Comparison of ENCODE assay signal across 8 cellular contexts in genomic region chr10:33509231-33509871, GRCh38.
DNase-seq lines count a peak whose midpoint lies in the region; ATAC-seq and TF ChIP-seq lines count a peak whose summit lies in the region.

No MANE protein-coding gene starts in this region.

- TF ChIP-seq CTCF in HCT116 (IDR thresholded peaks at IDR 0.05 in 2 of 3, conservative IDR thresholded peaks at IDR 0.05 in 1 of 3; ENCODE audit: borderline replicate concordance in 1 of 3, insufficient read depth in 1 of 3, low read depth in 2 of 3, low read length in 2 of 3), result no peak

- no peaks in the 10 kb centered on the region for H3K9me2 ChIP-seq in HCT116 (ENCODE audit: insufficient read depth)

- peak overlapping the region; percentile 89 for H2AFZ ChIP-seq in HCT116 (ENCODE audit: low read depth, low read length, poor library complexity, severe bottlenecking)

- H3K9me3 ChIP-seq in HCT116 (ENCODE audit: control insufficient read depth in 1 of 2, insufficient read depth in 1 of 2, low read depth in 1 of 2, low read length in 2 of 2) (no peaks in the 10 kb centered on the region), iPS-18a (ENCODE audit: control insufficient read depth, low read depth, low read length) (no peaks in the 10 kb centered on the region)

- H3K79me2 ChIP-seq in HCT116 (ENCODE audit: insufficient read depth, low read length), result no peaks in the 10 kb centered on the region

- peaks cover 4% of the 10 kb centered on the region for H3K27me3 Mint-ChIP-seq in activated CD8-positive, alpha-beta memory T cell treated with anti-CD3 and anti-CD28 coated beads, Interleukin-2, amount 10 ng/mL, durations not matched to agents 7 days and 5 days
- peaks cover 18% of the 10 kb centered on the region for H3K27me3 Mint-ChIP-seq in activated CD4-positive, alpha-beta memory T cell treated with anti-CD3 and anti-CD28 coated beads for 36 hours
- no peaks in the 10 kb centered on the region for H3K27me3 Mint-ChIP-seq in stimulated activated naive B cell treated with anti-CD40 and anti-IgM and Interleukin-4, amounts not matched to agents 10 μg/mL and 1 μg/mL and 100 μg/mL, for 72 hours

- TF ChIP-seq POLR2A in HCT116 (IDR thresholded peaks at IDR 0.05; ENCODE audit: borderline replicate concordance, extremely low read depth, insufficient read depth, insufficient read length), result no peak

- H3K4me2 ChIP-seq in HCT116 (ENCODE audit: low read length), result peak overlapping the region; percentile 72

- no peak overlapping the region for H3K27ac Mint-ChIP-seq in activated CD8-positive, alpha-beta memory T cell treated with anti-CD3 and anti-CD28 coated beads, Interleukin-2, amount 10 ng/mL, durations not matched to agents 7 days and 5 days
- H3K27ac Mint-ChIP-seq in activated CD4-positive, alpha-beta memory T cell treated with anti-CD3 and anti-CD28 coated beads for 36 hours, result no peak overlapping the region
- H3K27ac Mint-ChIP-seq in stimulated activated naive B cell treated with anti-CD40 and anti-IgM and Interleukin-4, amounts not matched to agents 10 μg/mL and 1 μg/mL and 100 μg/mL, for 72 hours, result no peak overlapping the region

- no peaks in the 10 kb centered on the region for H4K20me1 ChIP-seq in HCT116 (ENCODE audit: insufficient read depth)

- TF ChIP-seq RAD21 in HCT116 (IDR thresholded peaks at IDR 0.05; ENCODE audit: low read depth), result no peak

- no peak overlapping the region for H3K4me3 Mint-ChIP-seq in activated CD8-positive, alpha-beta memory T cell treated with anti-CD3 and anti-CD28 coated beads, Interleukin-2, amount 10 ng/mL, durations not matched to agents 7 days and 5 days
- H3K4me3 Mint-ChIP-seq in activated CD4-positive, alpha-beta memory T cell treated with anti-CD3 and anti-CD28 coated beads for 36 hours, result no peak overlapping the region
- H3K4me3 Mint-ChIP-seq in stimulated activated naive B cell treated with anti-CD40 and anti-IgM and Interleukin-4, amounts not matched to agents 10 μg/mL and 1 μg/mL and 100 μg/mL, for 72 hours, result no peak overlapping the region

- RAD21 ChIA-PET in HCT116 (lab: Charles Lee; ENCODE audit: low non-redundant PET in 1 of 2, low total read pairs in 2 of 2, uncharacterized antibody in 2 of 2, unreplicated experiment in 2 of 2), result no interaction called here

- H3K27me3 ChIP-seq in HCT116 (ENCODE audit: insufficient read depth, low read length), result no peaks in the 10 kb centered on the region
- H3K27me3 ChIP-seq in iPS-18a (ENCODE audit: control insufficient read depth, insufficient read depth, low read length), result no peaks in the 10 kb centered on the region

- intact Hi-C loops in HCT116 (cut with micrococcal nuclease), result no loop called here
- intact Hi-C loops in activated CD4-positive, alpha-beta memory T cell treated with anti-CD3 and anti-CD28 coated beads for 36 hours (cut with micrococcal nuclease), result loop anchor here (5.0 to 10.0 kb wide), 5 partner anchors 142 to 1195 kb away; partner anchors contain the start of gene NRP1

- no peaks in the 10 kb centered on the region for H3K36me3 Mint-ChIP-seq in activated CD8-positive, alpha-beta memory T cell treated with anti-CD3 and anti-CD28 coated beads, Interleukin-2, amount 10 ng/mL, durations not matched to agents 7 days and 5 days
- H3K36me3 Mint-ChIP-seq in activated CD4-positive, alpha-beta memory T cell treated with anti-CD3 and anti-CD28 coated beads for 36 hours, result no peaks in the 10 kb centered on the region
- no peaks in the 10 kb centered on the region for H3K36me3 Mint-ChIP-seq in stimulated activated naive B cell treated with anti-CD40 and anti-IgM and Interleukin-4, amounts not matched to agents 10 μg/mL and 1 μg/mL and 100 μg/mL, for 72 hours

- peak overlapping the region in 1 of 2 experiments; percentile 26; a peak in 1 of 4 replicates for H3K4me3 ChIP-seq in HCT116 (replicated peaks in 1 of 2; ENCODE audit: low read depth in 1 of 2, low read length in 2 of 2)
- H3K4me3 ChIP-seq in iPS-18a (ENCODE audit: low read length), result no peak overlapping the region

- DNase-seq in activated CD8-positive, alpha-beta memory T cell treated with anti-CD3 and anti-CD28 coated beads, Interleukin-2, amount 10 ng/mL, durations not matched to agents 7 days and 5 days, result no peak
- no peak for DNase-seq in activated CD8-positive, alpha-beta memory T cell treated with anti-CD3 and anti-CD28 coated beads, Interleukin-2, amount 50 U/mL, for 48 hours
- peak; percentile 56 for DNase-seq in HCT116 (ENCODE audit: low read depth, low spot score)
- peak; percentile 86 for DNase-seq in MV-4-11 (lab: John Stamatoyannopoulos, UW)
- DNase-seq in activated CD4-positive, alpha-beta memory T cell treated with anti-CD3 and anti-CD28 coated beads for 36 hours, result peak; percentile 60
- no peak for DNase-seq in stimulated activated naive B cell treated with anti-CD40 and anti-IgM and Interleukin-4, amounts not matched to agents 10 μg/mL and 1 μg/mL and 100 μg/mL, for 72 hours

- ATAC-seq in activated CD8-positive, alpha-beta memory T cell treated with anti-CD3 and anti-CD28 coated beads, Interleukin-2, amount 10 ng/mL, durations not matched to agents 7 days and 5 days, result peak; percentile 39
- peak; percentile 91 for ATAC-seq in HCT116
- peak; percentile 55 to 69 for ATAC-seq in stimulated activated naive B cell treated with anti-CD40 and anti-IgM and Interleukin-4, amounts not matched to agents 10 μg/mL and 1 μg/mL and 100 μg/mL, for 72 hours (replicated peaks)
- no peak for ATAC-seq in GM21528 (IDR thresholded peaks at IDR 0.05; ENCODE audit: low FRiP score, unreplicated experiment)

- POLR2A ChIA-PET in HCT116 (lab: Charles Lee), result no interaction called here
- POLR2A ChIA-PET in activated CD4-positive, alpha-beta memory T cell treated with anti-CD3 and anti-CD28 coated beads for 36 hours (lab: Charles Lee), result no interaction called here

- H3K27ac ChIP-seq in HCT116 (ENCODE audit: low read depth, low read length), result no peak overlapping the region
- H3K27ac ChIP-seq in iPS-18a (ENCODE audit: low read length), result peak overlapping the region; percentile 6

- no TSS peak for BruUV-seq in HCT116 (replicated peaks; lab: Mats Ljungman, UMichigan)

- H3K9me3 Mint-ChIP-seq in activated CD8-positive, alpha-beta memory T cell treated with anti-CD3 and anti-CD28 coated beads, Interleukin-2, amount 10 ng/mL, durations not matched to agents 7 days and 5 days (ENCODE audit: low read depth), result no peaks in the 10 kb centered on the region
- H3K9me3 Mint-ChIP-seq in activated CD4-positive, alpha-beta memory T cell treated with anti-CD3 and anti-CD28 coated beads for 36 hours, result no peaks in the 10 kb centered on the region
- H3K9me3 Mint-ChIP-seq in stimulated activated naive B cell treated with anti-CD40 and anti-IgM and Interleukin-4, amounts not matched to agents 10 μg/mL and 1 μg/mL and 100 μg/mL, for 72 hours, result peaks cover 0 to 4% of the 10 kb centered on the region in 2 donors

- no peak overlapping the region for H3K9ac ChIP-seq in HCT116 (ENCODE audit: low read length)
- no peak overlapping the region for H3K9ac ChIP-seq in iPS-18a (ENCODE audit: low read length)

- peaks cover 12 to 17% of the 10 kb centered on the region in 2 experiments; a peak in 3 of 4 replicates for H3K4me1 ChIP-seq in HCT116 (ENCODE audit: control insufficient read depth in 1 of 2, insufficient read depth in 2 of 2, low read length in 2 of 2)
- peaks cover 11% of the 10 kb centered on the region for H3K4me1 ChIP-seq in iPS-18a (ENCODE audit: control insufficient read depth, low read depth, low read length)

- H3K4me1 Mint-ChIP-seq in activated CD8-positive, alpha-beta memory T cell treated with anti-CD3 and anti-CD28 coated beads, Interleukin-2, amount 10 ng/mL, durations not matched to agents 7 days and 5 days, result peaks cover 4% of the 10 kb centered on the region
- H3K4me1 Mint-ChIP-seq in activated CD4-positive, alpha-beta memory T cell treated with anti-CD3 and anti-CD28 coated beads for 36 hours (ENCODE audit: low read depth), result peaks cover 13% of the 10 kb centered on the region
- H3K4me1 Mint-ChIP-seq in stimulated activated naive B cell treated with anti-CD40 and anti-IgM and Interleukin-4, amounts not matched to agents 10 μg/mL and 1 μg/mL and 100 μg/mL, for 72 hours, result no peaks in the 10 kb centered on the region

- CTCF ChIA-PET in activated CD8-positive, alpha-beta memory T cell treated with anti-CD3 and anti-CD28 coated beads, Interleukin-2, amount 10 ng/mL, durations not matched to agents 7 days and 5 days (lab: Charles Lee), result no interaction called here
- CTCF ChIA-PET in HCT116 (lab: Charles Lee), result no interaction called here
- CTCF ChIA-PET in activated CD4-positive, alpha-beta memory T cell treated with anti-CD3 and anti-CD28 coated beads for 36 hours (lab: Charles Lee), result no interaction called here

- H3K36me3 ChIP-seq in HCT116 (ENCODE audit: control insufficient read depth in 1 of 2, insufficient read depth in 2 of 2, low read length in 2 of 2) (no peaks in the 10 kb centered on the region), iPS-18a (ENCODE audit: control insufficient read depth, low read depth, low read length) (no peaks in the 10 kb centered on the region)

TF ChIP-seq in HCT116, 20 proteins besides CTCF, POLR2A, EP300 and RAD21:
- TF ChIP-seq SP1 (IDR thresholded peaks at IDR 0.05; ENCODE audit: low read depth) (0 out of 2 replicates have a peak, but pooled peaks have one; percentile 31), JUND (IDR thresholded peaks at IDR 0.05) (peak; percentile 82), MAX (IDR thresholded peaks at IDR 0.05) (peak; percentile 31; the same call in 1 of the 2 replicates), FOSL1 (IDR thresholded peaks at IDR 0.05; ENCODE audit: low read depth) (peak; percentile 79), CBX3 (IDR thresholded peaks at IDR 0.05; ENCODE audit: low read depth) (no peak), ATF3 (IDR thresholded peaks at IDR 0.05) (0 out of 2 replicates have a peak, but pooled peaks have one; percentile 22), EZH2 (IDR thresholded peaks at IDR 0.05) (no peak), TCF7L2 (IDR thresholded peaks at IDR 0.05; ENCODE audit: borderline replicate concordance, extremely low read depth, insufficient read depth, insufficient read length) (peak; percentile 80)

Comparison
In these comparisons a context has a peak if more than half of its experiments do, and no peak if none do; other contexts are left out.
1. DNase-seq: peak in HCT116 (single experiment), MV-4-11 (single experiment) and activated CD4-positive, alpha-beta memory T cell treated with anti-CD3 and anti-CD28 coated beads for 36 hours (single experiment); none in activated CD8-positive, alpha-beta memory T cell treated with anti-CD3 and anti-CD28 coated beads, Interleukin-2, amount 10 ng/mL, durations not matched to agents 7 days and 5 days (single experiment), activated CD8-positive, alpha-beta memory T cell treated with anti-CD3 and anti-CD28 coated beads, Interleukin-2, amount 50 U/mL, for 48 hours (single experiment) and stimulated activated naive B cell treated with anti-CD40 and anti-IgM and Interleukin-4, amounts not matched to agents 10 μg/mL and 1 μg/mL and 100 μg/mL, for 72 hours (single experiment).